In genomic region chr17:59357929-59358328, GRCh38 we compare ENCODE assay signal across 11 cellular contexts. TPM values are rescaled to one million over a fixed set of nuclear protein-coding genes. Genes with fewer than 3 reads are reported as not detected.
DNase-seq lines count a peak whose midpoint lies in the region; FAIRE-seq and TF ChIP-seq lines count a peak whose summit lies in the region.
"Had no signal": no experiment of that assay in that cellular context is flagged by ENCODE, and none has a peak within 500 bp of the region (broad histone marks: within the 10 kb centered on the region; RNA-seq: fewer than 3 reads in every experiment).

No MANE protein-coding gene starts in this region.

- no peaks in the 10 kb centered on the region for H3K27me3 ChIP-seq in uterus

- no peak for TF ChIP-seq CTCF in uterus (IDR thresholded peaks at IDR 0.05)

- H3K4me3 ChIP-seq in uterus: no peak overlapping the region
- H3K4me3 ChIP-seq: GM12878 had no signal

- peaks cover 7 to 17% of the 10 kb centered on the region in 2 donors for H3K4me1 ChIP-seq in uterus

- intact Hi-C loops in uterus (cut with DNase I; ENCODE audit: low total_unique reads): no loop called here

- DNase-seq in activated T-cell treated with anti-CD3 and anti-CD28 coated beads, Interleukin-2, amount 50 U/mL, for 24 hours: no peak
- DNase-seq in activated T-cell treated with anti-CD3 and anti-CD28 coated beads, Interleukin-2, amount 50 U/mL, for 1 hour: no peak
- peak; percentile 84 for DNase-seq in iris pigment epithelial cell (ENCODE audit: low read depth)
- DNase-seq in superior temporal gyrus (ENCODE audit: extremely low spot score): peak; percentile 23
- DNase-seq in uterus: no peak
- DNase-seq in frontal cortex (ENCODE audit: low spot score in 2 of 2): no peak
- no peak for DNase-seq in activated T-cell treated with anti-CD3 and anti-CD28 coated beads for 4 hours
- DNase-seq: NCI-H446 treated with DMSO at 0.1 percent for 48 hours; stimulated activated CD4-positive, alpha-beta T cell treated with anti-CD3 and anti-CD28 coated beads, Interleukin-4, amount 100 ng/mL, for 24 hours had no signal

- no peak overlapping the region for H3K4me3 Mint-ChIP-seq in activated T-cell treated with anti-CD3 and anti-CD28 coated beads, Interleukin-2, amount 50 U/mL, for 24 hours
- H3K4me3 Mint-ChIP-seq in activated naive CD8-positive, alpha-beta T cell: no peak overlapping the region

- TF ChIP-seq POLR2A in uterus (IDR thresholded peaks at IDR 0.05): no peak

- H3K27ac ChIP-seq in uterus: peak overlapping the region in 1 of 2 donors; percentile 55

- H3K27me3 Mint-ChIP-seq in activated T-cell treated with anti-CD3 and anti-CD28 coated beads, Interleukin-2, amount 50 U/mL, for 24 hours: no peaks in the 10 kb centered on the region
- H3K27me3 Mint-ChIP-seq in activated naive CD8-positive, alpha-beta T cell: no peaks in the 10 kb centered on the region

- no peak for FAIRE-seq in frontal cortex (lab: Jason Lieb, UNC)
- FAIRE-seq: GM12878 had no signal

- H3K9me3 ChIP-seq in uterus: no peaks in the 10 kb centered on the region

- peaks cover 33% of the 10 kb centered on the region for H3K36me3 Mint-ChIP-seq in activated T-cell treated with anti-CD3 and anti-CD28 coated beads, Interleukin-2, amount 50 U/mL, for 24 hours (ENCODE audit: low read depth)
- peaks cover 24% of the 10 kb centered on the region for H3K36me3 Mint-ChIP-seq in activated naive CD8-positive, alpha-beta T cell

- H3K9me3 Mint-ChIP-seq in activated T-cell treated with anti-CD3 and anti-CD28 coated beads, Interleukin-2, amount 50 U/mL, for 24 hours: no peaks in the 10 kb centered on the region
- H3K9me3 Mint-ChIP-seq in activated naive CD8-positive, alpha-beta T cell (ENCODE audit: low read depth): no peaks in the 10 kb centered on the region

- peaks cover 91% of the 10 kb centered on the region for H3K4me1 Mint-ChIP-seq in activated T-cell treated with anti-CD3 and anti-CD28 coated beads, Interleukin-2, amount 50 U/mL, for 24 hours (ENCODE audit: low read depth)
- H3K4me1 Mint-ChIP-seq in activated naive CD8-positive, alpha-beta T cell (ENCODE audit: low read depth): peaks cover 90% of the 10 kb centered on the region

- peak overlapping the region; percentile 70 for H3K27ac Mint-ChIP-seq in activated T-cell treated with anti-CD3 and anti-CD28 coated beads, Interleukin-2, amount 50 U/mL, for 24 hours
- peak overlapping the region; percentile 90 for H3K27ac Mint-ChIP-seq in activated naive CD8-positive, alpha-beta T cell

- H3K36me3 ChIP-seq in uterus: no peaks in the 10 kb centered on the region

RNA-seq across cellular contexts. Expression of gene YPEL2, which starts 26.5 kb away (rescaled TPM):
- total RNA-seq in uterus: 10 to 100 TPM; 21.2 to 91.7 (median 25.0) TPM
- 12.6 TPM for total RNA-seq in frontal cortex

Comparison
In these comparisons a context has a peak if more than half of its experiments do, and no peak if none do; other contexts are left out.
1. DNase-seq: peak in iris pigment epithelial cell (single experiment) and superior temporal gyrus (single experiment); none in activated T-cell treated with anti-CD3 and anti-CD28 coated beads, Interleukin-2, amount 50 U/mL, for 24 hours (single experiment), activated T-cell treated with anti-CD3 and anti-CD28 coated beads, Interleukin-2, amount 50 U/mL, for 1 hour (single experiment), uterus (0 of 2), frontal cortex (0 of 2) and activated T-cell treated with anti-CD3 and anti-CD28 coated beads for 4 hours (single experiment).